Comparison of ENCODE assay signal across 14 cellular contexts in the genomic region with DNA sequence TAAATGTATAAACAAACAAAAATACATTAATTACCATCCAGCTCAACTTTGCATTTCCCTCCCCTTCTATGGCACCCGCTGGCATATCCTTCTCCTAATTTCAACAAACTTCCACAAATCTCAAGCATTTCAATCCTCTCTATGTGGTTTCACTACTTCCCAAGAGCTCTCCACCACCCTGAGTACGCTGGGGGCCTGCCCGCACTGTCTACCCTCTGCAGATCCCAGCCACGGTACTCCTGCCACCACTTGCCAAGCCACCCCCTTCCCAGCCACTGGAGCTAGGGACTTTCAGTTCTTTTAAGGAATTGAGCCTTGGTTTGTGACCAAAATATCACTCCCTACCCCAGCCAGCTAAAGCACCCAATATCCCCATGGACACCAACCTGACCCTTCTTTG. TPM values are rescaled to one million over a fixed set of nuclear protein-coding genes. Genes with fewer than 3 reads are reported as not detected.
DNase-seq lines count a peak whose midpoint lies in the region; ATAC-seq and TF ChIP-seq lines count a peak whose summit lies in the region.
"Had no signal": no experiment of that assay in that cellular context is flagged by ENCODE, and none has a peak within 500 bp of the region (broad histone marks: within the 10 kb centered on the region; RNA-seq: fewer than 3 reads in every experiment).

No MANE protein-coding gene starts in this region.

- TF ChIP-seq EP300 in stomach (IDR thresholded peaks at IDR 0.05): no peak

- H3K27ac ChIP-seq in layer of hippocampus (ENCODE audit: low read depth, low read length) (peak overlapping the region; percentile 91), stomach (peak overlapping the region; percentile 11 to 99 (median 93))

- H3K4me1 Mint-ChIP-seq in HFFc6 (ENCODE audit: low read depth): peaks cover 40% of the 10 kb centered on the region
- H3K4me1 Mint-ChIP-seq in activated CD4-positive, alpha-beta memory T cell treated with anti-CD3 and anti-CD28 coated beads for 36 hours (ENCODE audit: low read depth): peaks cover 30% of the 10 kb centered on the region

- TF ChIP-seq CTCF in HFFc6 (IDR thresholded peaks at IDR 0.05) (no peak), stomach (IDR thresholded peaks at IDR 0.05) (no peak)

- WGBS in stomach, 5 donors: 89 to 96% (median 94%) methylated on average over 4 of the region's 4 CpGs

- H3K4me3 Mint-ChIP-seq in HFFc6: peak overlapping the region; percentile 84; the same call in 1 of the 2 replicates
- no peak overlapping the region for H3K4me3 Mint-ChIP-seq in activated CD4-positive, alpha-beta memory T cell treated with anti-CD3 and anti-CD28 coated beads for 36 hours

- TF ChIP-seq POLR2A in stomach (IDR thresholded peaks at IDR 0.05): no peak

- H3K27ac Mint-ChIP-seq in HFFc6: peak overlapping the region; percentile 82
- H3K27ac Mint-ChIP-seq in activated CD4-positive, alpha-beta memory T cell treated with anti-CD3 and anti-CD28 coated beads for 36 hours: peak overlapping the region; percentile 81

- peaks cover 0 to 43% (median 29%) of the 10 kb centered on the region in 4 donors for H3K36me3 ChIP-seq in stomach

- intact Hi-C loops in activated CD4-positive, alpha-beta memory T cell treated with anti-CD3 and anti-CD28 coated beads for 36 hours (cut with micrococcal nuclease): no loop called here
- intact Hi-C loops in stomach (cut with DNase I; ENCODE audit: low total_unique reads): no loop called here

- H3K36me3 Mint-ChIP-seq in HFFc6 (ENCODE audit: low read depth): peaks cover 13% of the 10 kb centered on the region
- H3K36me3 Mint-ChIP-seq in activated CD4-positive, alpha-beta memory T cell treated with anti-CD3 and anti-CD28 coated beads for 36 hours: peaks cover 7% of the 10 kb centered on the region

- 0 out of 2 replicates have a peak, but pooled peaks cover 4% of the 10 kb centered on the region for H3K27me3 Mint-ChIP-seq in HFFc6 (ENCODE audit: insufficient read depth)
- peaks cover 2% of the 10 kb centered on the region for H3K27me3 Mint-ChIP-seq in activated CD4-positive, alpha-beta memory T cell treated with anti-CD3 and anti-CD28 coated beads for 36 hours

- H3K4me1 ChIP-seq in stomach: peaks cover 24 to 55% (median 39%) of the 10 kb centered on the region in 4 donors

- DNase-seq in HFFc6 (no peak), stomach (no peak), retina (no peak)
- DNase-seq in activated CD4-positive, alpha-beta memory T cell treated with anti-CD3 and anti-CD28 coated beads for 36 hours: no peak
- DNase-seq: activated CD8-positive, alpha-beta memory T cell treated with anti-CD3 and anti-CD28 coated beads for 24 hours; central memory CD4-positive, alpha-beta T cell; NCI-H2107; RPMI8226; stimulated activated CD4-positive, alpha-beta T cell treated with anti-CD3 and anti-CD28 coated beads, Interleukin-4, amount 100 ng/mL, for 4 hours had no signal

- no peak overlapping the region for H3K4me3 ChIP-seq in stomach

- POLR2A ChIA-PET in activated CD4-positive, alpha-beta memory T cell treated with anti-CD3 and anti-CD28 coated beads for 36 hours (lab: Charles Lee): interaction anchor here (1.1 to 2.0 kb wide), 2 partner anchors 24 to 56 kb away, joined by 3 to 7 read pairs; partner anchors contain the start of gene CMTM3

- ATAC-seq in HG03175 (IDR thresholded peaks at IDR 0.05; ENCODE audit: unreplicated experiment): no peak
- no peak for ATAC-seq in GM21390 (IDR thresholded peaks at IDR 0.05; ENCODE audit: unreplicated experiment)

- no peaks in the 10 kb centered on the region for H3K9me3 ChIP-seq in stomach

- H3K27me3 ChIP-seq in layer of hippocampus (ENCODE audit: control insufficient read depth, insufficient read depth, low read length) (no peaks in the 10 kb centered on the region), stomach (no peaks in the 10 kb centered on the region)

- CTCF ChIA-PET in activated CD4-positive, alpha-beta memory T cell treated with anti-CD3 and anti-CD28 coated beads for 36 hours (lab: Charles Lee): interaction anchor here (0.9 to 2.3 kb wide), 6 partner anchors 23 to 141 kb away, joined by 3 to 13 read pairs (median 4); no protein-coding TSS in a partner anchor

- no peaks in the 10 kb centered on the region for H3K9me3 Mint-ChIP-seq in HFFc6
- no peaks in the 10 kb centered on the region for H3K9me3 Mint-ChIP-seq in activated CD4-positive, alpha-beta memory T cell treated with anti-CD3 and anti-CD28 coated beads for 36 hours

RNA-seq across cellular contexts. Expression of gene TK2, which starts 1.9 kb away (rescaled TPM):
- 10 to 100 TPM; 29.1 to 43.8 (median 32.6) TPM for total RNA-seq in HFFc6 (2021; fragmentation: NEBNext Ultra II Directional; extraction: Animal tissue kit (Norgen Biotek cat#: 25700))
- 1 to 10 TPM; 5.4 to 5.8 TPM for total RNA-seq in activated CD4-positive, alpha-beta memory T cell treated with anti-CD3 and anti-CD28 coated beads for 36 hours
- total RNA-seq in stomach: 10 to 100 TPM; 10.7 to 25.0 (median 22.0) TPM
- polyA plus RNA-seq in stomach: 10 to 100 TPM in 2 of 3 donors, 1 to 10 TPM in 1; 9.8 to 15.4 (median 14.4) TPM

RNA-seq across cellular contexts. Expression of gene CKLF, which starts 4.3 kb away (rescaled TPM):
- total RNA-seq in HFFc6 (2021; fragmentation: NEBNext Ultra II Directional; extraction: Animal tissue kit (Norgen Biotek cat#: 25700)): 10 to 100 TPM; 44.7 to 61.4 (median 56.8) TPM
- total RNA-seq in activated CD4-positive, alpha-beta memory T cell treated with anti-CD3 and anti-CD28 coated beads for 36 hours: 100 to 1,000 TPM; 167 to 173 TPM
- total RNA-seq in stomach: 10 to 100 TPM in 3 of 5 donors, 1 to 10 TPM in 1, not detected in 1; 4.1 to 35.7 (median 18.4) TPM
- 10 to 100 TPM; 21.8 to 35.1 (median 30.5) TPM for polyA plus RNA-seq in stomach

RNA-seq across cellular contexts. Expression of gene CMTM1, which starts 18.2 kb away (rescaled TPM):
- total RNA-seq in HFFc6 (2021; fragmentation: NEBNext Ultra II Directional; extraction: Animal tissue kit (Norgen Biotek cat#: 25700)): 1 to 10 TPM; 4.2 to 5.5 (median 4.9) TPM
- 10 to 100 TPM; 10.1 to 11.5 TPM for total RNA-seq in activated CD4-positive, alpha-beta memory T cell treated with anti-CD3 and anti-CD28 coated beads for 36 hours
- total RNA-seq in stomach: not detected
- under 1 TPM in 1 of 3 donors, not detected in 2; 0.28 TPM for polyA plus RNA-seq in stomach

RNA-seq across cellular contexts. Expression of gene CMTM2, which starts 31.2 kb away (rescaled TPM):
- total RNA-seq in HFFc6 (2021; fragmentation: NEBNext Ultra II Directional; extraction: Animal tissue kit (Norgen Biotek cat#: 25700)): not detected
- total RNA-seq in activated CD4-positive, alpha-beta memory T cell treated with anti-CD3 and anti-CD28 coated beads for 36 hours: under 1 TPM; 0.36 to 0.45 TPM
- total RNA-seq in stomach: not detected
- under 1 TPM in 2 of 3 donors, not detected in 1; 0.48 to 0.50 TPM for polyA plus RNA-seq in stomach
- total RNA-seq: G401, HT1080 had no signal

RNA-seq across cellular contexts. Expression of gene CMTM3, which starts 56.4 kb away (rescaled TPM):
- total RNA-seq in HFFc6 (2021; fragmentation: NEBNext Ultra II Directional; extraction: Animal tissue kit (Norgen Biotek cat#: 25700)): 10 to 100 TPM; 26.3 to 35.6 (median 28.0) TPM
- total RNA-seq in activated CD4-positive, alpha-beta memory T cell treated with anti-CD3 and anti-CD28 coated beads for 36 hours: 10 to 100 TPM; 64.6 to 65.9 TPM
- total RNA-seq in stomach: 10 to 100 TPM in 1 of 5 donors, 1 to 10 TPM in 1, under 1 TPM in 1, not detected in 2; 0.87 to 10.3 (median 6.5) TPM
- 10 to 100 TPM in 2 of 3 donors, 1 to 10 TPM in 1; 6.7 to 12.2 (median 11.9) TPM for polyA plus RNA-seq in stomach
